8 cellular contexts compared by ENCODE assay signal in genomic region chr1:2174348-2175054, GRCh38. TPM values are rescaled to one million over a fixed set of nuclear protein-coding genes. Genes with fewer than 3 reads are reported as not detected.
DNase-seq lines count a peak whose midpoint lies in the region; TF ChIP-seq lines count a peak whose summit lies in the region.

No MANE protein-coding gene starts in this region.

- WGBS in spleen, 5 donors = 22 to 41% (median 35%) methylated on average over 20 to 31 of the region's 31 CpGs
- WGBS in lower leg skin, 2 donors = 14 to 18% methylated on average over 26 to 31 of the region's 31 CpGs

- H3K4me1 ChIP-seq in breast epithelium (no peaks in the 10 kb centered on the region), spleen (peaks cover 3 to 19% (median 13%) of the 10 kb centered on the region in 6 donors)

- H3K27ac ChIP-seq in SK-N-MC (no peak overlapping the region), breast epithelium (peak overlapping the region; percentile 11 to 36), spleen (peak overlapping the region in 4 of 8 donors; percentile 9 to 61 (median 36))

- DNase-seq in Daoy (ENCODE audit: low read depth) (peak; percentile 79), SK-N-MC (ENCODE audit: low read depth, low spot score) (no peak), breast epithelium (ENCODE audit: low spot score in 2 of 2) (no peak), iPS-NIHi7 (ENCODE audit: extremely low spot score) (peak; percentile 97), spleen (peak; percentile 86), lower leg skin (ENCODE audit: low spot score in 2 of 2) (no peak), T-helper 9 cell (no peak)

- H3K9ac ChIP-seq in SK-N-MC (ENCODE audit: insufficient read length) = peak overlapping the region; percentile 48

- TF ChIP-seq POLR2A in breast epithelium (IDR thresholded peaks at IDR 0.05) (no peak), spleen (IDR thresholded peaks at IDR 0.05) (no peak), lower leg skin (IDR thresholded peaks at IDR 0.05) (no peak)

- H3K4me3 ChIP-seq in SK-N-MC = peak overlapping the region; percentile 69
- peak overlapping the region; percentile 28 to 63 (median 46) for H3K4me3 ChIP-seq in breast epithelium
- peak overlapping the region in 4 of 8 donors; percentile 10 to 43 (median 16) for H3K4me3 ChIP-seq in spleen
- H3K4me3 ChIP-seq in lower leg skin (ENCODE audit: low read depth, poor library complexity, severe bottlenecking) = no peak overlapping the region

- intact Hi-C loops in breast epithelium (cut with DNase I; ENCODE audit: low total_unique reads) (no loop called here), spleen (cut with DNase I; ENCODE audit: low total_unique reads) (no loop called here), lower leg skin (cut with DNase I; ENCODE audit: low total_unique reads) (no loop called here)

- TF ChIP-seq CTCF in LNCAP (IDR thresholded peaks at IDR 0.05) (peak; percentile 98), breast epithelium (IDR thresholded peaks at IDR 0.05) (peak; percentile 68 to 87 (median 83)), spleen (IDR thresholded peaks at IDR 0.05 in 8 of 11, conservative IDR thresholded peaks at IDR 0.05 in 3 of 11) (peak; percentile 52 to 87 (median 79)), lower leg skin (IDR thresholded peaks at IDR 0.05) (peak in 1 of 3 donors; percentile 37)

- H3K27me3 ChIP-seq in breast epithelium = no peaks in the 10 kb centered on the region
- no peaks in the 10 kb centered on the region for H3K27me3 ChIP-seq in spleen (replicated peaks in 1 of 7)

- H3K36me3 ChIP-seq in SK-N-MC (ENCODE audit: insufficient read depth, low read length) (no peaks in the 10 kb centered on the region), breast epithelium (no peaks in the 10 kb centered on the region), spleen (peaks cover 0 to 67% (median 19%) of the 10 kb centered on the region in 6 donors)

- no peaks in the 10 kb centered on the region for H3K9me3 ChIP-seq in SK-N-MC (ENCODE audit: low read depth, low read length)
- no peaks in the 10 kb centered on the region for H3K9me3 ChIP-seq in breast epithelium
- H3K9me3 ChIP-seq in spleen = no peaks in the 10 kb centered on the region

RNA-seq across cellular contexts. Expression of gene FAAP20, which starts 20.1 kb away (rescaled TPM):
- 26.3 and 28.7 TPM in 2 replicates for total RNA-seq in Daoy (2014; rRNA removed; shearing (Covaris generic))
- total RNA-seq in breast epithelium (10 to 100 TPM; 28.6 to 33.1 (median 29.9) TPM), spleen (10 to 100 TPM; 20.6 to 64.0 (median 46.6) TPM), lower leg skin (10 to 100 TPM; 29.8 to 48.0 (median 45.6) TPM)
- 100 to 1,000 TPM in 1 of 3 donors, 10 to 100 TPM in 2; 66.8 to 113 (median 94.1) TPM for polyA plus RNA-seq in spleen

RNA-seq across cellular contexts. Expression of gene SKI, which starts 53.6 kb away (rescaled TPM):
- 3.3 and 5.3 TPM in 2 replicates for total RNA-seq in Daoy (2014; rRNA removed; shearing (Covaris generic))
- total RNA-seq in breast epithelium (10 to 100 TPM; 22.1 to 33.8 (median 26.7) TPM), spleen (10 to 100 TPM; 47.4 to 100.0 (median 64.0) TPM), lower leg skin (10 to 100 TPM; 67.3 to 80.8 (median 75.4) TPM)
- 10 to 100 TPM in 1 of 3 donors, 1 to 10 TPM in 2; 4.4 to 16.8 (median 6.5) TPM for polyA plus RNA-seq in spleen

Comparison
In these comparisons a context has a peak if more than half of its experiments do, and no peak if none do; other contexts are left out.
1. DNase-seq: peak in Daoy (single experiment), iPS-NIHi7 (single experiment) and spleen (single experiment); none in SK-N-MC (single experiment), breast epithelium (0 of 2), lower leg skin (0 of 2) and T-helper 9 cell (single experiment).